ENCODE assay signal across 1 cellular context in genomic region chr18:80011496-80012137, GRCh38. TPM values are rescaled to one million over a fixed set of nuclear protein-coding genes. Genes with fewer than 3 reads are reported as not detected.
"Had no signal": no experiment of that assay in that cellular context is flagged by ENCODE, and none has a peak within 500 bp of the region (broad histone marks: within the 10 kb centered on the region; RNA-seq: fewer than 3 reads in every experiment).

No MANE protein-coding gene starts in this region.

RNA-seq across cellular contexts. Expression of gene HSBP1L1, which starts 47.2 kb away (rescaled TPM):
- total RNA-seq: H9 had no signal
